Comparison of ENCODE assay signal across 1 cellular context in the genomic region with DNA sequence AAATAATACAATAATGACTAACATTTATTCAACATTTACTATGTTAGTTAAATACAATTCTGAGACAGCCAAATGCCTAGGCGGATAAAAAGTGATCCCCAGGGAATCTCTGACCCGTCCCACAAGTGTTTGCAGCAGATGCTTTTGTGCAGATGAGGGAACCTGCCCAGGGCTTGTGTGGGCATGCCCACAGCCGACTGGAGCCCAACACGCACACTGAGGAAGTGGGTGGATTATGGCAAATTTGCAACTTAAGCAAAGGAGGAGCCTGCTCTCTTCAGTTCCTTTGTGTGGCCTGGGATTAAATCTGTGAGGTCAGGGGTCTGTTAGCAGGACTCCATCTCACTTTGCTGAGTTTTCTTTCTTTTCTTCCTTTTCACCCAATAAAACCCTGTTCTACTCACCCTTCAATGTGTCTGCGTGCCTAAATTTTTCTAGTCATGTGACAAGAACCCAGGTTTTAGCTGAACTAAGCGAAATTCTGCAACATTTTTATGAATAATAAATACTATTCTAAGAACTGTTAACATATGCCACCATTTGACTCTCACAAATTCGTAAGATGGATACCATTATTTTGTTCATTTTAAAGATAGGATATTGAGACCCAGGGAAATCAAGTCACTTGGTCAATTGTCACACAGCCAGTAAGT.
TF ChIP-seq lines count a peak whose summit lies in the region.

No MANE protein-coding gene starts in this region.

TF ChIP-seq in K562, 482 proteins besides CTCF, POLR2A, EP300 and RAD21:
- TF ChIP-seq SRSF3 (IDR thresholded peaks at IDR 0.05; ENCODE audit: insufficient read depth, low read length) (no peak), ZNF316 (IDR thresholded peaks at IDR 0.05) (0 out of 2 replicates have a peak, but pooled peaks have one; percentile 5), ZNF140 (CRISPR knock-in tag; IDR thresholded peaks at IDR 0.05) (no peak), ZNF384 (IDR thresholded peaks at IDR 0.05; ENCODE audit: low read depth, low read length) (no peak)
- TF ChIP-seq, protein P1, sequence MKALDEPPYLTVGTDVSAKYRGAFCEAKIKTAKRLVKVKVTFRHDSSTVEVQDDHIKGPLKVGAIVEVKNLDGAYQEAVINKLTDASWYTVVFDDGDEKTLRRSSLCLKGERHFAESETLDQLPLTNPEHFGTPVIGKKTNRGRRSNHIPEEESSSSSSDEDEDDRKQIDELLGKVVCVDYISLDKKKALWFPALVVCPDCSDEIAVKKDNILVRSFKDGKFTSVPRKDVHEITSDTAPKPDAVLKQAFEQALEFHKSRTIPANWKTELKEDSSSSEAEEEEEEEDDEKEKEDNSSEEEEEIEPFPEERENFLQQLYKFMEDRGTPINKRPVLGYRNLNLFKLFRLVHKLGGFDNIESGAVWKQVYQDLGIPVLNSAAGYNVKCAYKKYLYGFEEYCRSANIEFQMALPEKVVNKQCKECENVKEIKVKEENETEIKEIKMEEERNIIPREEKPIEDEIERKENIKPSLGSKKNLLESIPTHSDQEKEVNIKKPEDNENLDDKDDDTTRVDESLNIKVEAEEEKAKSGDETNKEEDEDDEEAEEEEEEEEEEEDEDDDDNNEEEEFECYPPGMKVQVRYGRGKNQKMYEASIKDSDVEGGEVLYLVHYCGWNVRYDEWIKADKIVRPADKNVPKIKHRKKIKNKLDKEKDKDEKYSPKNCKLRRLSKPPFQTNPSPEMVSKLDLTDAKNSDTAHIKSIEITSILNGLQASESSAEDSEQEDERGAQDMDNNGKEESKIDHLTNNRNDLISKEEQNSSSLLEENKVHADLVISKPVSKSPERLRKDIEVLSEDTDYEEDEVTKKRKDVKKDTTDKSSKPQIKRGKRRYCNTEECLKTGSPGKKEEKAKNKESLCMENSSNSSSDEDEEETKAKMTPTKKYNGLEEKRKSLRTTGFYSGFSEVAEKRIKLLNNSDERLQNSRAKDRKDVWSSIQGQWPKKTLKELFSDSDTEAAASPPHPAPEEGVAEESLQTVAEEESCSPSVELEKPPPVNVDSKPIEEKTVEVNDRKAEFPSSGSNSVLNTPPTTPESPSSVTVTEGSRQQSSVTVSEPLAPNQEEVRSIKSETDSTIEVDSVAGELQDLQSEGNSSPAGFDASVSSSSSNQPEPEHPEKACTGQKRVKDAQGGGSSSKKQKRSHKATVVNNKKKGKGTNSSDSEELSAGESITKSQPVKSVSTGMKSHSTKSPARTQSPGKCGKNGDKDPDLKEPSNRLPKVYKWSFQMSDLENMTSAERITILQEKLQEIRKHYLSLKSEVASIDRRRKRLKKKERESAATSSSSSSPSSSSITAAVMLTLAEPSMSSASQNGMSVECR (CRISPR knock-in tag; IDR thresholded peaks at IDR 0.05) = no peak
- TF ChIP-seq, protein P2, sequence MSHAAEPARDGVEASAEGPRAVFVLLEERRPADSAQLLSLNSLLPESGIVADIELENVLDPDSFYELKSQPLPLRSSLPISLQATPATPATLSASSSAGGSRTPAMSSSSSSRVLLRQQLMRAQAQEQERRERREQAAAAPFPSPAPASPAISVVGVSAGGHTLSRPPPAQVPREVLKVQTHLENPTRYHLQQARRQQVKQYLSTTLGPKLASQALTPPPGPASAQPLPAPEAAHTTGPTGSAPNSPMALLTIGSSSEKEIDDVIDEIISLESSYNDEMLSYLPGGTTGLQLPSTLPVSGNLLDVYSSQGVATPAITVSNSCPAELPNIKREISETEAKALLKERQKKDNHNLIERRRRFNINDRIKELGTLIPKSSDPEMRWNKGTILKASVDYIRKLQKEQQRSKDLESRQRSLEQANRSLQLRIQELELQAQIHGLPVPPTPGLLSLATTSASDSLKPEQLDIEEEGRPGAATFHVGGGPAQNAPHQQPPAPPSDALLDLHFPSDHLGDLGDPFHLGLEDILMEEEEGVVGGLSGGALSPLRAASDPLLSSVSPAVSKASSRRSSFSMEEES (CRISPR knock-in tag; IDR thresholded peaks at IDR 0.05) = peak; percentile 63
